In the genomic region with DNA sequence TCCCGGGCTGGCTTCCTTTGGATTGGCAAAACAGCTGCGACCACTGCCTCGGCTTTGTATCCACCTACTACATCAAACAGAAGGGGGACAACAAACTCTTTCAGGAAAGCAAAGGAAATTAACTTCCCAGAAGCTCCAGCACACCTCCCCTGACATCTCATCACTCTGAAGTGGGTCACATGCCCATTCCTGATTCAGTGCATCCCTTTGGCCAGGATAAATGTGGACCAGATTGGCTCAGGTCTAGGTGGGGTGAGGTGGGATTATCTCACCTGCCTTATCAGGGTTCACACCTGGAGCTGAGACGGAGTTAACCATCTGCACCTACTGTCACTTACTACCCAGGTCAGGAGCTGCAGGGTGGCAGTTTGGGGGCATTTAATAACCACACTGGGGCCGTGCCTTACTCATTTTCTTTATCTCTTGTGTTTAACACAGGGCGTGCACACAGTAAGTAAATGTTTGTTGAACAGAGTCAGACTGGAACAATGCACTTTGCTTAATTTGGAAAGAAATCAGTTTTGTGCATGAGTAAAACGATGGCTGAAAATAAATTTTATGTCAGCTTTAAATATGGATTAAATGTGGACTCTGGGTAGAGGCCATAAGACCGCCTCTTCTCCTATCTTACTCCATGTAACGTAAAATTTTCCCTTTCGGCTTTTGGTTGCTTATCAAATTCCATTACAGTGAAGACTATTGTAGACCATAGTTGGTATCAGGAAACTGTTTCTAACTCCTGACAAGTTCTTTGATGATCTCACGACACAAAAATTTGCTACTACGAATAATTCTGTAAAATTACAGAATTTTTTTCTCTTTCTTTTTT, we compare ENCODE assay signal across 11 cellular contexts. TPM values are rescaled to one million over a fixed set of nuclear protein-coding genes. Genes with fewer than 3 reads are reported as not detected.
DNase-seq lines count a peak whose midpoint lies in the region; TF ChIP-seq lines count a peak whose summit lies in the region.
"Had no signal": no experiment of that assay in that cellular context is flagged by ENCODE, and none has a peak within 500 bp of the region (broad histone marks: within the 10 kb centered on the region; RNA-seq: fewer than 3 reads in every experiment).

No MANE protein-coding gene starts in this region.

- TF ChIP-seq CTCF in left ventricle myocardium inferior (IDR thresholded peaks at IDR 0.05; ENCODE audit: borderline replicate concordance) = no peak
- no peak for TF ChIP-seq CTCF in A673 (conservative IDR thresholded peaks at IDR 0.05; ENCODE audit: low read depth, low read length)

- BruUV-seq in A673 (replicated peaks; lab: Mats Ljungman, UMichigan) = no TSS peak

- DNase-seq in ELR (ENCODE audit: low read depth) (peak; percentile 58), astrocyte of the hippocampus (ENCODE audit: low read depth, low spot score) (peak; percentile 73), left ventricle myocardium inferior (no peak), pulmonary artery endothelial cell (ENCODE audit: low read depth, low spot score) (peak; percentile 81), DMS79 treated with DMSO at 0.1 percent for 48 hours (lab: John Stamatoyannopoulos, UW) (no peak), A673 (ENCODE audit: low spot score) (no peak), SW480 (ENCODE audit: low spot score) (no peak), pons (ENCODE audit: low spot score) (no peak)
- DNase-seq: midbrain, NCI-H1417 had no signal

- peak overlapping the region; percentile 87 for H3K27ac ChIP-seq in left ventricle myocardium inferior (replicated peaks)
- H3K27ac ChIP-seq in A673 (ENCODE audit: low read depth, low read length, poor library complexity, severe bottlenecking) = no peak overlapping the region

- H3K9me3 ChIP-seq in left ventricle myocardium inferior (replicated peaks) (no peaks in the 10 kb centered on the region), A673 (ENCODE audit: low read depth, low read length, poor library complexity, severe bottlenecking) (no peaks in the 10 kb centered on the region)

- H3K4me3 ChIP-seq in left ventricle myocardium inferior (no peak overlapping the region), A673 (ENCODE audit: low read depth, low read length, poor library complexity, severe bottlenecking) (no peak overlapping the region)
- H3K4me3 ChIP-seq: coronary artery had no signal

- peaks cover 72% of the 10 kb centered on the region for H3K4me1 ChIP-seq in left ventricle myocardium inferior
- H3K4me1 ChIP-seq in A673 (ENCODE audit: insufficient read depth, low read length, poor library complexity, severe bottlenecking) = no peaks in the 10 kb centered on the region

- H3K27me3 ChIP-seq in left ventricle myocardium inferior (ENCODE audit: low read depth) (no peaks in the 10 kb centered on the region), A673 (replicated peaks; ENCODE audit: insufficient read depth, low read depth, low read length, poor library complexity) (no peaks in the 10 kb centered on the region)

- CTCF ChIA-PET in A673 (lab: Charles Lee) = no interaction called here

- H3K36me3 ChIP-seq in left ventricle myocardium inferior (no peaks in the 10 kb centered on the region), A673 (ENCODE audit: insufficient read depth, low read length, poor library complexity, severe bottlenecking) (no peaks in the 10 kb centered on the region)

- intact Hi-C loops in left ventricle myocardium inferior (cut with micrococcal nuclease) (no loop called here), A673 (cut with micrococcal nuclease; ENCODE audit: unreplicated experiment) (no loop called here)

- POLR2A ChIA-PET in A673 (lab: Charles Lee; ENCODE audit: low non-redundant PET) = no interaction called here

RNA-seq across cellular contexts. Expression of gene IQCK, which starts 36.0 kb away (rescaled TPM):
- total RNA-seq in left ventricle myocardium inferior = 6.0 TPM
- 9.2 and 10.8 TPM in 2 replicates for total RNA-seq in pulmonary artery endothelial cell
- 11.2 and 14.1 TPM in 2 replicates for total RNA-seq in A673 (2021)

RNA-seq across cellular contexts. Expression of gene KNOP1, which starts 36.0 kb away (rescaled TPM):
- total RNA-seq in left ventricle myocardium inferior = 6.7 TPM
- total RNA-seq in pulmonary artery endothelial cell = 18.3 and 20.8 TPM in 2 replicates
- total RNA-seq in A673 (2021) = 65.0 and 68.9 TPM in 2 replicates

Comparison
In these comparisons a context has a peak if more than half of its experiments do, and no peak if none do; other contexts are left out.
1. DNase-seq: peak in ELR (single experiment), astrocyte of the hippocampus (single experiment) and pulmonary artery endothelial cell (single experiment); none in left ventricle myocardium inferior (single experiment), DMS79 treated with DMSO at 0.1 percent for 48 hours (single experiment), A673 (single experiment), SW480 (single experiment) and pons (single experiment).